Comparison of ENCODE assay signal across 29 cellular contexts in the genomic region with DNA sequence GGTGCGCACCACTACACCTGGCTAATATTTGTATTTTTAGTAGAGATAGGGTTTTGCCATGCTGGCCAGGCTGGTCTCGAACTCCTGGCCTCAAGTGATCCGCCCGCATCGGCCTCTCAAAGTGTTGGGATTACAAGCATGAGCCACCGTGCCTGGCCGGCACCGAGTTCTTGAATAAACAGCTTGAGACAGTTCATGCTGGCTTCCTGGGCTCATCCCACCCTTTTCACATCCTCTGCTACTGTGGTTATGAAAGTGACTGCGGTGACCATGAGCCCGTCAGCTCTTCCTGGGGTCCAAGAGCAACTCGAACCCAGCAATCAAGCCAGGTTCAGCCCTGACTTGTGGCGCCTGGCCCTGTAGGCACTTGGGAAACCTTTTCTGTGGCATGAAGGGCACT.
"Had no signal": no experiment of that assay in that cellular context is flagged by ENCODE, and none has a peak within 500 bp of the region (broad histone marks: within the 10 kb centered on the region; RNA-seq: fewer than 3 reads in every experiment).

No MANE protein-coding gene starts in this region.

- H3K4me3 Mint-ChIP-seq: activated CD8-positive, alpha-beta memory T cell treated with anti-CD3 and anti-CD28 coated beads, Interleukin-2, amount 10 ng/mL, durations not matched to agents 7 days and 5 days; activated naive CD8-positive, alpha-beta T cell treated with anti-CD3 and anti-CD28 coated beads, Interleukin-2, amount 50 U/mL, for 24 hours; activated T-cell treated with anti-CD3 and anti-CD28 coated beads, Interleukin-2, amount 50 U/mL, for 24 hours; T-helper 17 cell; WTC11 had no signal

- H3K36me3 ChIP-seq: brain microvascular endothelial cell, cardiac muscle cell, MG63 had no signal

- ATAC-seq: activated CD8-positive, alpha-beta memory T cell treated with anti-CD3 and anti-CD28 coated beads, Interleukin-2, amount 10 ng/mL, durations not matched to agents 7 days and 5 days; activated naive CD4-positive, alpha-beta T cell treated with anti-CD3 and anti-CD28 coated beads, Interleukin-2, amount 50 U/mL, for 72 hours; activated naive CD8-positive, alpha-beta T cell treated with anti-CD3 and anti-CD28 coated beads, Interleukin-2, amount 50 U/mL, for 24 hours; PC-3; T-helper 17 cell; WTC11 had no signal

- H3K4me1 Mint-ChIP-seq: activated CD8-positive, alpha-beta memory T cell treated with anti-CD3 and anti-CD28 coated beads, Interleukin-2, amount 10 ng/mL, durations not matched to agents 7 days and 5 days; activated naive CD8-positive, alpha-beta T cell treated with anti-CD3 and anti-CD28 coated beads, Interleukin-2, amount 50 U/mL, for 24 hours had no signal

- H3K27me3 ChIP-seq: brain microvascular endothelial cell, cardiac muscle cell, MG63 had no signal

- H3K4me3 ChIP-seq: cardiac muscle cell, MG63 had no signal

- H3K27me3 Mint-ChIP-seq: activated CD8-positive, alpha-beta memory T cell treated with anti-CD3 and anti-CD28 coated beads, Interleukin-2, amount 10 ng/mL, durations not matched to agents 7 days and 5 days; activated naive CD8-positive, alpha-beta T cell treated with anti-CD3 and anti-CD28 coated beads, Interleukin-2, amount 50 U/mL, for 24 hours; activated T-cell treated with anti-CD3 and anti-CD28 coated beads, Interleukin-2, amount 50 U/mL, for 24 hours; T-helper 17 cell had no signal

- DNase-seq: activated CD4-positive, alpha-beta T cell treated with anti-CD3 and anti-CD28 coated beads for 48 hours; activated CD4-positive, alpha-beta T cell treated with anti-CD3 and anti-CD28 coated beads, Interleukin-2, amount 50 U/mL, for 48 hours; activated CD4-positive, CD25-positive, alpha-beta regulatory T cell treated with anti-CD3 and anti-CD28 coated beads, Interleukin-2, amount 50 U/mL, for 72 hours; activated CD8-positive, alpha-beta memory T cell treated with anti-CD3 and anti-CD28 coated beads, Interleukin-2, amount 10 ng/mL, durations not matched to agents 7 days and 5 days; activated effector memory CD4-positive, alpha-beta T cell treated with anti-CD3 and anti-CD28 coated beads, Interleukin-2, amount 50 U/mL, for 16 hours; activated naive CD4-positive, alpha-beta T cell treated with Interleukin-2 at 50 U/mL for 16 hours; activated naive CD8-positive, alpha-beta T cell treated with anti-CD3 and anti-CD28 coated beads, Interleukin-2, amount 50 U/mL, for 24 hours; activated T-cell treated with anti-CD3 and anti-CD28 coated beads, Interleukin-2, amount 50 U/mL, for 24 hours; amniotic stem cell; brain microvascular endothelial cell; MG63; NCI-H1105; NCI-H1436; NCI-H187; NCI-H2081 treated with DMSO at 0.1 percent for 48 hours; NCI-H2171; NCI-H2227 treated with DMSO at 0.1 percent for 48 hours; NCI-H446 treated with DMSO at 0.1 percent for 48 hours; NCI-H524 treated with DMSO at 0.1 percent for 48 hours; NCI-H774; NK-92 treated with Interleukin-12 subunit alpha and Interleukin-12 subunit beta, amount 100 ng/mL, for 24 hours; PC-3; SIG-M5; T-helper 17 cell; T-helper 9 cell had no signal

- H3K9me3 Mint-ChIP-seq: activated naive CD4-positive, alpha-beta T cell treated with anti-CD3 and anti-CD28 coated beads, Interleukin-2, amount 50 U/mL, for 72 hours; activated naive CD8-positive, alpha-beta T cell treated with anti-CD3 and anti-CD28 coated beads, Interleukin-2, amount 50 U/mL, for 24 hours; activated T-cell treated with anti-CD3 and anti-CD28 coated beads, Interleukin-2, amount 50 U/mL, for 24 hours; WTC11 had no signal

- H3K36me3 Mint-ChIP-seq: activated CD8-positive, alpha-beta memory T cell treated with anti-CD3 and anti-CD28 coated beads, Interleukin-2, amount 10 ng/mL, durations not matched to agents 7 days and 5 days; activated naive CD4-positive, alpha-beta T cell treated with anti-CD3 and anti-CD28 coated beads, Interleukin-2, amount 50 U/mL, for 72 hours; WTC11 had no signal

- H3K27ac ChIP-seq: brain microvascular endothelial cell, cardiac muscle cell, KMS-11 had no signal

- H3K9me3 ChIP-seq: MG63 had no signal

- H3K27ac Mint-ChIP-seq: activated CD8-positive, alpha-beta memory T cell treated with anti-CD3 and anti-CD28 coated beads, Interleukin-2, amount 10 ng/mL, durations not matched to agents 7 days and 5 days; activated naive CD4-positive, alpha-beta T cell treated with anti-CD3 and anti-CD28 coated beads, Interleukin-2, amount 50 U/mL, for 72 hours; activated naive CD8-positive, alpha-beta T cell treated with anti-CD3 and anti-CD28 coated beads, Interleukin-2, amount 50 U/mL, for 24 hours; activated T-cell treated with anti-CD3 and anti-CD28 coated beads, Interleukin-2, amount 50 U/mL, for 24 hours; T-helper 17 cell; WTC11 had no signal
